ENCODE assay signal across 8 cellular contexts in the genomic region with DNA sequence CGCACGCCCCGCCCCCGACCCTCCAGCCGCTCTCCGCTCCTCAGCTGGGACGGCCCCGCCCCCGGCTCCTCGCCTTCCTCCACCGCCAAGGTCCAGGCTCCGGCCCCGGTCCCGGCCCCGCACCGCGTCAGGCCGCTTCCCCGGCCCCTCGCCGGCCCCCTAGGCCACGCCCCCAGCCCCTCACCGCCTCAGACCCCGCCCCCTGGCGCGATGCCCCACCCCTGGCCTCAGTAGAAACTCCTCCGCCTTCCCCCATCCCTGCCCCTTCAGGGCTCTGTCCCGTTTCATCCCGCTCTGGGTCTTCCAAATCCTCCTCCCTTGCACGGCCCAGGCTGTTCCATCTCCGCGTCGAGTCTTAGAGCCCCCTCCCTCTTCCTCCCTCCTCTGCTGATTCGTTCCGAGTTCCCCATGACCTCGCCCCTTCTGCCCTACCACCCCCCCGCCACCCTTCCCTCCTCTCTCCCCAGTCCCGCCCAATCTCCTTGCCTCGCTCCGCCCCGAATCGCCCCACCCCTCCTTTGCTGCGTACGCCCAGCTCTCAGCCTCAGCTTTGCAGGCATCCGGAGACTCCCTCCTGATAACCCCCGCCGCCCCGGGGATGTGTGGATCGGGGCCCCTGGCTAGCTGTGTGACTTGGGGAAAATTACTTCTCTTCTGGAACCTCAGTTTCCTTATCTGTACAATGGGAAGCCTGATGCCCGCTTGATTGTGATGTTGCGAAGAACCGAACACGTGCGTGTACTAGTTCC. TPM values are rescaled to one million over a fixed set of nuclear protein-coding genes. Genes with fewer than 3 reads are reported as not detected.
DNase-seq lines count a peak whose midpoint lies in the region; ATAC-seq and TF ChIP-seq lines count a peak whose summit lies in the region.

No MANE protein-coding gene starts in this region.

- ATAC-seq in HG03159 (IDR thresholded peaks at IDR 0.05; ENCODE audit: unreplicated experiment), result no peak

- H3K9me3 ChIP-seq in WERI-Rb-1 (ENCODE audit: severe bottlenecking), result no peaks in the 10 kb centered on the region
- H3K9me3 ChIP-seq in iPS-18c (ENCODE audit: control insufficient read depth, insufficient read depth, low read length), result no peaks in the 10 kb centered on the region
- H3K9me3 ChIP-seq in skeletal muscle satellite cell (replicated peaks; ENCODE audit: low read length), result no peaks in the 10 kb centered on the region

- H3K27ac ChIP-seq in WERI-Rb-1, result peak overlapping the region; percentile 50; the same call in 1 of the 2 replicates

- H3K4me3 ChIP-seq in WERI-Rb-1 (ENCODE audit: low read depth, low read length) (peak overlapping the region; percentile 46), iPS-18c (ENCODE audit: insufficient read depth, low read depth, low read length) (peak overlapping the region; percentile 57), skeletal muscle satellite cell (ENCODE audit: low read length) (peak overlapping the region; percentile 83)

- H3K36me3 ChIP-seq in WERI-Rb-1 (no peaks in the 10 kb centered on the region), skeletal muscle satellite cell (ENCODE audit: insufficient read depth, low read length) (no peaks in the 10 kb centered on the region)

- peaks cover 12% of the 10 kb centered on the region for H3K4me1 ChIP-seq in skeletal muscle satellite cell (ENCODE audit: control insufficient read depth, insufficient read depth, low read length)

- H3K27me3 ChIP-seq in WERI-Rb-1 (ENCODE audit: insufficient read depth, low read depth, severe bottlenecking) (no peaks in the 10 kb centered on the region), skeletal muscle satellite cell (ENCODE audit: control insufficient read depth, insufficient read depth, low read length) (peaks cover 17% of the 10 kb centered on the region)

- in situ Hi-C loops in T47D (cut with HindIII; ENCODE audit: low pct_unique_long_range_greater_than_20kb, low sequenced_read_pairs), result no loop called here

- no peak for TF ChIP-seq CTCF in WERI-Rb-1 (IDR thresholded peaks at IDR 0.05; ENCODE audit: low read depth, low read length)

- H3K9ac ChIP-seq in skeletal muscle satellite cell (ENCODE audit: low read depth, low read length), result peak overlapping the region; percentile 41

- DNase-seq in CMK (ENCODE audit: low read depth), result peak; percentile 79
- peak; percentile 93 for DNase-seq in H4 (ENCODE audit: low spot score)
- DNase-seq in NCI-H2029 (lab: John Stamatoyannopoulos, UW), result peak; percentile 77
- DNase-seq in WERI-Rb-1, result peak; percentile 95
- peak; percentile 83 to 93 for DNase-seq in T47D (ENCODE audit: low read depth in 1 of 2, low spot score in 1 of 2)

- H3K4me2 ChIP-seq in skeletal muscle satellite cell (ENCODE audit: low read length), result peak overlapping the region; percentile 99

RNA-seq across cellular contexts. Expression of a gene that starts 0.4 kb away (rescaled TPM):
- total RNA-seq in H4 (2014; rRNA removed; shearing (Covaris generic)), result 18.4 and 36.3 TPM in 2 replicates
- total RNA-seq in skeletal muscle satellite cell (2012; rRNA removed), result 21.0 and 26.6 TPM in 2 replicates

RNA-seq across cellular contexts. Expression of a gene that starts 46.6 kb away (rescaled TPM):
- total RNA-seq in H4 (2014; rRNA removed; shearing (Covaris generic)), result 4.4 and 5.2 TPM in 2 replicates
- 1.5 TPM in 2 replicates for total RNA-seq in skeletal muscle satellite cell (2012; rRNA removed)

RNA-seq across cellular contexts. Expression of a gene that starts 59.9 kb away (rescaled TPM):
- total RNA-seq in H4 (2014; rRNA removed; shearing (Covaris generic)), result 0.72 and 0.76 TPM in 2 replicates
- total RNA-seq in skeletal muscle satellite cell (2012; rRNA removed), result 2.0 and 2.2 TPM in 2 replicates
